9 cellular contexts compared by ENCODE assay signal in genomic region chr11:121249039-121249663, GRCh38. TPM values are rescaled to one million over a fixed set of nuclear protein-coding genes. Genes with fewer than 3 reads are reported as not detected.
A peak's percentile ranks its signal among the peaks of the same experiment; 100 is the strongest.
DNase-seq lines count a peak whose midpoint lies in the region; ATAC-seq and TF ChIP-seq lines count a peak whose summit lies in the region.
"Had no signal": no experiment of that assay in that cellular context is flagged by ENCODE, and none has a peak within 500 bp of the region (broad histone marks: within the 10 kb centered on the region; RNA-seq: fewer than 3 reads in every experiment).

No MANE protein-coding gene starts in this region.

- peaks cover 4 to 13% (median 10%) of the 10 kb centered on the region in 7 donors for H3K9me3 Mint-ChIP-seq in CD14-positive monocyte
- peaks cover 5 to 7% of the 10 kb centered on the region in 2 donors for H3K9me3 Mint-ChIP-seq in stimulated activated naive B cell treated with anti-CD40 and anti-IgM and Interleukin-4, amounts not matched to agents 10 μg/mL and 1 μg/mL and 100 μg/mL, for 72 hours
- H3K9me3 Mint-ChIP-seq in stimulated activated memory B cell treated with anti-CD40 and anti-IgM and Interleukin-4, amounts not matched to agents 10 μg/mL and 1 μg/mL and 100 μg/mL, for 72 hours: peaks cover 2% of the 10 kb centered on the region
- H3K9me3 Mint-ChIP-seq: T-helper 1 cell treated with Interleukin-12 subunit alpha and Interleukin-12 subunit beta and Interleukin-4 antibody, amounts not matched to agents 30 μg/mL and 1 μg/mL, for 36 hours had no signal

- no peak overlapping the region for H3K4me3 Mint-ChIP-seq in CD14-positive monocyte
- no peak overlapping the region for H3K4me3 Mint-ChIP-seq in stimulated activated naive B cell treated with anti-CD40 and anti-IgM and Interleukin-4, amounts not matched to agents 10 μg/mL and 1 μg/mL and 100 μg/mL, for 72 hours
- H3K4me3 Mint-ChIP-seq in stimulated activated memory B cell treated with anti-CD40 and anti-IgM and Interleukin-4, amounts not matched to agents 10 μg/mL and 1 μg/mL and 100 μg/mL, for 72 hours: no peak overlapping the region
- H3K4me3 Mint-ChIP-seq: T-helper 1 cell treated with Interleukin-12 subunit alpha and Interleukin-12 subunit beta and Interleukin-4 antibody, amounts not matched to agents 30 μg/mL and 1 μg/mL, for 36 hours had no signal

- no peaks in the 10 kb centered on the region for H3K27me3 ChIP-seq in ascending aorta

- no peaks in the 10 kb centered on the region for H3K36me3 ChIP-seq in ascending aorta

- H3K4me3 ChIP-seq in ascending aorta: no peak overlapping the region

- peaks cover 0 to 3% (median 2%) of the 10 kb centered on the region in 3 donors for H3K27me3 Mint-ChIP-seq in CD14-positive monocyte (ENCODE audit: low read depth in 3 of 3)
- peaks cover 7 to 17% of the 10 kb centered on the region in 2 donors for H3K27me3 Mint-ChIP-seq in stimulated activated naive B cell treated with anti-CD40 and anti-IgM and Interleukin-4, amounts not matched to agents 10 μg/mL and 1 μg/mL and 100 μg/mL, for 72 hours
- H3K27me3 Mint-ChIP-seq in stimulated activated memory B cell treated with anti-CD40 and anti-IgM and Interleukin-4, amounts not matched to agents 10 μg/mL and 1 μg/mL and 100 μg/mL, for 72 hours: peaks cover 5% of the 10 kb centered on the region

- peaks cover 2% of the 10 kb centered on the region for H3K4me1 Mint-ChIP-seq in CD14-positive monocyte
- peaks cover 2 to 4% of the 10 kb centered on the region in 2 donors for H3K4me1 Mint-ChIP-seq in stimulated activated naive B cell treated with anti-CD40 and anti-IgM and Interleukin-4, amounts not matched to agents 10 μg/mL and 1 μg/mL and 100 μg/mL, for 72 hours
- H3K4me1 Mint-ChIP-seq in stimulated activated memory B cell treated with anti-CD40 and anti-IgM and Interleukin-4, amounts not matched to agents 10 μg/mL and 1 μg/mL and 100 μg/mL, for 72 hours: no peaks in the 10 kb centered on the region

- no peak for DNase-seq in CD14-positive monocyte (ENCODE audit: low spot score)
- peak; percentile 29 for DNase-seq in NCI-H2029 treated with DMSO at 0.1 percent for 48 hours (lab: John Stamatoyannopoulos, UW)
- no peak for DNase-seq in ascending aorta (ENCODE audit: low spot score in 2 of 2)
- DNase-seq in hepatic stellate cell (ENCODE audit: low spot score): peak; percentile 42
- no peak for DNase-seq in stimulated activated naive B cell treated with anti-CD40 and anti-IgM and Interleukin-4, amounts not matched to agents 10 μg/mL and 1 μg/mL and 100 μg/mL, for 72 hours

- no peak overlapping the region for H3K27ac Mint-ChIP-seq in CD14-positive monocyte
- no peak overlapping the region for H3K27ac Mint-ChIP-seq in stimulated activated naive B cell treated with anti-CD40 and anti-IgM and Interleukin-4, amounts not matched to agents 10 μg/mL and 1 μg/mL and 100 μg/mL, for 72 hours
- H3K27ac Mint-ChIP-seq in stimulated activated memory B cell treated with anti-CD40 and anti-IgM and Interleukin-4, amounts not matched to agents 10 μg/mL and 1 μg/mL and 100 μg/mL, for 72 hours: no peak overlapping the region
- H3K27ac Mint-ChIP-seq: T-helper 1 cell treated with Interleukin-12 subunit alpha and Interleukin-12 subunit beta and Interleukin-4 antibody, amounts not matched to agents 30 μg/mL and 1 μg/mL, for 36 hours had no signal

- intact Hi-C loops in CD14-positive monocyte (cut with micrococcal nuclease): loop anchor here in 1 of 2 donors (5.0 kb wide), 1 partner anchor 343 kb away; no protein-coding TSS in a partner anchor
- intact Hi-C loops in ascending aorta (cut with DNase I): loop anchor here (1.0 kb wide), 1 partner anchor 342 kb away; no protein-coding TSS in a partner anchor

- peak; percentile 47 for ATAC-seq in GM18502 (IDR thresholded peaks at IDR 0.05; ENCODE audit: poor library complexity, unreplicated experiment)
- ATAC-seq in stimulated activated naive B cell treated with anti-CD40 and anti-IgM and Interleukin-4, amounts not matched to agents 10 μg/mL and 1 μg/mL and 100 μg/mL, for 72 hours (replicated peaks): peak; percentile 52 to 67
- ATAC-seq in stimulated activated memory B cell treated with anti-CD40 and anti-IgM and Interleukin-4, amounts not matched to agents 10 μg/mL and 1 μg/mL and 100 μg/mL, for 72 hours: no peak
- no peak for ATAC-seq in GM21515 (IDR thresholded peaks at IDR 0.05; ENCODE audit: unreplicated experiment)

- no peaks in the 10 kb centered on the region for H3K4me1 ChIP-seq in ascending aorta

- TF ChIP-seq CTCF in CD14-positive monocyte (IDR thresholded peaks at IDR 0.05) (peak; percentile 80), ascending aorta (IDR thresholded peaks at IDR 0.05) (peak; percentile 23 to 77 (median 71))

- no peaks in the 10 kb centered on the region for H3K36me3 Mint-ChIP-seq in CD14-positive monocyte
- peaks cover 0 to 2% of the 10 kb centered on the region in 2 donors for H3K36me3 Mint-ChIP-seq in stimulated activated naive B cell treated with anti-CD40 and anti-IgM and Interleukin-4, amounts not matched to agents 10 μg/mL and 1 μg/mL and 100 μg/mL, for 72 hours
- H3K36me3 Mint-ChIP-seq in stimulated activated memory B cell treated with anti-CD40 and anti-IgM and Interleukin-4, amounts not matched to agents 10 μg/mL and 1 μg/mL and 100 μg/mL, for 72 hours: no peaks in the 10 kb centered on the region

- H3K27ac ChIP-seq in ascending aorta: no peak overlapping the region

- no peaks in the 10 kb centered on the region for H3K9me3 ChIP-seq in ascending aorta

RNA-seq across cellular contexts. Expression of gene SC5D, which starts 43.4 kb away (rescaled TPM):
- 1 to 10 TPM; 6.4 to 8.3 TPM for polyA plus RNA-seq in CD14-positive monocyte
- 18.8 TPM for total RNA-seq in ascending aorta

Comparison
In these comparisons a context has a peak if more than half of its experiments do, and no peak if none do; other contexts are left out.
1. DNase-seq: peak in NCI-H2029 treated with DMSO at 0.1 percent for 48 hours (single experiment) and hepatic stellate cell (single experiment); none in CD14-positive monocyte (single experiment), ascending aorta (0 of 2) and stimulated activated naive B cell treated with anti-CD40 and anti-IgM and Interleukin-4, amounts not matched to agents 10 μg/mL and 1 μg/mL and 100 μg/mL, for 72 hours (single experiment).
2. ATAC-seq: peak in GM18502 (single experiment) and stimulated activated naive B cell treated with anti-CD40 and anti-IgM and Interleukin-4, amounts not matched to agents 10 μg/mL and 1 μg/mL and 100 μg/mL, for 72 hours (2 of 2); none in stimulated activated memory B cell treated with anti-CD40 and anti-IgM and Interleukin-4, amounts not matched to agents 10 μg/mL and 1 μg/mL and 100 μg/mL, for 72 hours (single experiment) and GM21515 (single experiment).